17 cellular contexts compared by ENCODE assay signal in genomic region chr5:34682926-34683623, GRCh38. TPM values are rescaled to one million over a fixed set of nuclear protein-coding genes. Genes with fewer than 3 reads are reported as not detected.
DNase-seq lines count a peak whose midpoint lies in the region; ATAC-seq and TF ChIP-seq lines count a peak whose summit lies in the region.
"Had no signal": no experiment of that assay in that cellular context is flagged by ENCODE, and none has a peak within 500 bp of the region (broad histone marks: within the 10 kb centered on the region; RNA-seq: fewer than 3 reads in every experiment).

No MANE protein-coding gene starts in this region.

- ATAC-seq in HG03175 (IDR thresholded peaks at IDR 0.05; ENCODE audit: unreplicated experiment), result no peak
- no peak for ATAC-seq in stimulated activated effector memory CD8-positive, alpha-beta T cell treated with anti-CD3 and anti-CD28 coated beads, Interleukin-12 subunit alpha, Interleukin-12 subunit beta, amount 100 ng/mL, for 72 hours

- peaks cover 3% of the 10 kb centered on the region for H3K36me3 Mint-ChIP-seq in mesothelial cell of epicardium
- no peaks in the 10 kb centered on the region for H3K36me3 Mint-ChIP-seq in stimulated activated effector memory CD8-positive, alpha-beta T cell treated with anti-CD3 and anti-CD28 coated beads, Interleukin-12 subunit alpha, Interleukin-12 subunit beta, amount 100 ng/mL, for 72 hours

- H3K4me1 Mint-ChIP-seq in mesothelial cell of epicardium, result peaks cover 66% of the 10 kb centered on the region
- H3K4me1 Mint-ChIP-seq in stimulated activated effector memory CD8-positive, alpha-beta T cell treated with anti-CD3 and anti-CD28 coated beads, Interleukin-12 subunit alpha, Interleukin-12 subunit beta, amount 100 ng/mL, for 72 hours, result no peaks in the 10 kb centered on the region
- H3K4me1 Mint-ChIP-seq: B cell had no signal

- TF ChIP-seq CTCF in choroid plexus epithelial cell (conservative IDR thresholded peaks at IDR 0.05; ENCODE audit: low read depth, low read length), result no peak
- TF ChIP-seq CTCF in mesothelial cell of epicardium (IDR thresholded peaks at IDR 0.05; ENCODE audit: unreplicated experiment), result no peak

- no peaks in the 10 kb centered on the region for H3K27me3 Mint-ChIP-seq in mesothelial cell of epicardium (ENCODE audit: low read depth)
- H3K27me3 Mint-ChIP-seq: activated CD4-positive, alpha-beta T cell treated with anti-CD3 and anti-CD28 coated beads, Interleukin-2, amount 10 ng/mL, durations not matched to agents 24 days and 14 days had no signal

- peak overlapping the region; percentile 57 for H3K27ac Mint-ChIP-seq in mesothelial cell of epicardium
- H3K27ac Mint-ChIP-seq in stimulated activated effector memory CD8-positive, alpha-beta T cell treated with anti-CD3 and anti-CD28 coated beads, Interleukin-12 subunit alpha, Interleukin-12 subunit beta, amount 100 ng/mL, for 72 hours, result no peak overlapping the region
- H3K27ac Mint-ChIP-seq: activated CD4-positive, alpha-beta T cell treated with anti-CD3 and anti-CD28 coated beads, Interleukin-2, amount 10 ng/mL, durations not matched to agents 24 days and 14 days; B cell had no signal

- no peak overlapping the region for H3K4me3 Mint-ChIP-seq in mesothelial cell of epicardium
- no peak overlapping the region for H3K4me3 Mint-ChIP-seq in stimulated activated effector memory CD8-positive, alpha-beta T cell treated with anti-CD3 and anti-CD28 coated beads, Interleukin-12 subunit alpha, Interleukin-12 subunit beta, amount 100 ng/mL, for 72 hours
- H3K4me3 Mint-ChIP-seq: activated CD4-positive, alpha-beta T cell treated with anti-CD3 and anti-CD28 coated beads, Interleukin-2, amount 10 ng/mL, durations not matched to agents 24 days and 14 days; B cell had no signal

- H3K9me3 Mint-ChIP-seq in mesothelial cell of epicardium, result no peaks in the 10 kb centered on the region
- H3K9me3 Mint-ChIP-seq in stimulated activated effector memory CD8-positive, alpha-beta T cell treated with anti-CD3 and anti-CD28 coated beads, Interleukin-12 subunit alpha, Interleukin-12 subunit beta, amount 100 ng/mL, for 72 hours, result no peaks in the 10 kb centered on the region
- H3K9me3 Mint-ChIP-seq: activated CD4-positive, alpha-beta T cell treated with anti-CD3 and anti-CD28 coated beads, Interleukin-2, amount 10 ng/mL, durations not matched to agents 24 days and 14 days had no signal

- in situ Hi-C loops in ACHN (cut with HindIII; ENCODE audit: low pct_ligation_motif_present, low pct_unique_long_range_greater_than_20kb, low sequenced_read_pairs), result no loop called here

- DNase-seq in ACHN (peak; percentile 91), LoVo (ENCODE audit: low spot score) (peak; percentile 44), choroid plexus epithelial cell (ENCODE audit: low read depth) (peak; percentile 59), mesothelial cell of epicardium (ENCODE audit: low spot score in 2 of 2, unreplicated experiment in 2 of 2) (no peak), NCI-H146 (lab: John Stamatoyannopoulos, UW) (no peak), GM19238 (ENCODE audit: insufficient read length, low spot score) (no peak)
- no peak for DNase-seq in stimulated activated effector memory CD8-positive, alpha-beta T cell treated with anti-CD3 and anti-CD28 coated beads, Interleukin-12 subunit alpha, Interleukin-12 subunit beta, amount 100 ng/mL, for 72 hours (ENCODE audit: low spot score in 2 of 2)
- DNase-seq: activated CD4-positive, alpha-beta T cell treated with anti-CD3 and anti-CD28 coated beads, Interleukin-2, amount 10 ng/mL, durations not matched to agents 24 days and 14 days; activated gamma-delta T cell; cortex of kidney; GDM1; GM23248; KG1; NCI-H226; stimulated activated CD4-positive, alpha-beta T cell treated with anti-CD3 and anti-CD28 coated beads, Interleukin-2, amount 100 ng/mL, for 48 hours had no signal

- H3K4me3 ChIP-seq in choroid plexus epithelial cell (ENCODE audit: low read depth, low read length), result no peak overlapping the region
- H3K4me3 ChIP-seq: GM23248 had no signal

RNA-seq across cellular contexts. Expression of gene RAI14, which starts 26.9 kb away (rescaled TPM):
- total RNA-seq in mesothelial cell of epicardium, result 117 to 134 TPM (median 120 TPM) in 3 replicates

Comparison
In these comparisons a context has a peak if more than half of its experiments do, and no peak if none do; other contexts are left out.
1. DNase-seq: peak in ACHN (single experiment), LoVo (single experiment) and choroid plexus epithelial cell (single experiment); none in mesothelial cell of epicardium (0 of 2), stimulated activated effector memory CD8-positive, alpha-beta T cell treated with anti-CD3 and anti-CD28 coated beads, Interleukin-12 subunit alpha, Interleukin-12 subunit beta, amount 100 ng/mL, for 72 hours (0 of 2), NCI-H146 (single experiment) and GM19238 (single experiment).